ENCODE assay signal across 1 cellular context in the genomic region with DNA sequence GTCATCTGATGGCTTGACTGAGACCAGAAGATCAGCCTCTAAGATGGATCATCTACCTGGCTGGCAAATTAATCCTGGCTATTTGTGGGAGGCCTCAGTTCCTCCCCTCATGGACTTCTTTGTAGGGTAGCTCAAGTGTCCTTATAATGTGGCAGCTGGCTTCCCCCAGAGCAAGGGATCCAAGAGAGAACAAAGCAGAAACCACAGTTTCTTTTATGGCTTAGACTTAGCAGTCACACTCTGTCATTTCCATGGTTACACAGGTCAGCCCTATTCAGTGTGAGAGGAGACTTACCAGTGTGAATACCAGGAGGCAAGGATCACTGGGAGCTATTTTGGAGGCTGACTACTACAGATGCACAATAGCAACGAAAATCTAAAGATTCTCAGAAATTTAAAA.
TF ChIP-seq lines count a peak whose summit lies in the region.

No MANE protein-coding gene starts in this region.

TF ChIP-seq in H1, 55 proteins besides CTCF, POLR2A, EP300 and RAD21:
- TF ChIP-seq TCF12 (IDR thresholded peaks at IDR 0.05; ENCODE audit: low read depth, low read length) (no peak), BCL11A (IDR thresholded peaks at IDR 0.05; ENCODE audit: low read depth in 2 of 2, low read length in 2 of 2) (no peak), MAFK (IDR thresholded peaks at IDR 0.05; ENCODE audit: low read depth, low read length) (no peak), E2F6 (IDR thresholded peaks at IDR 0.05) (no peak), EGR1 (IDR thresholded peaks at IDR 0.05; ENCODE audit: borderline replicate concordance, low read depth, low read length) (no peak), TEAD4 (IDR thresholded peaks at IDR 0.05; ENCODE audit: low read depth, low read length) (no peak), TAF1 (IDR thresholded peaks at IDR 0.05; ENCODE audit: low read depth, low read length) (no peak), ZNF274 (IDR thresholded peaks at IDR 0.05; ENCODE audit: borderline replicate concordance, extremely low read depth, low read length) (no peak), GABPA (IDR thresholded peaks at IDR 0.05; ENCODE audit: borderline replicate concordance, insufficient read depth, low read length) (no peak), BRCA1 (IDR thresholded peaks at IDR 0.05; ENCODE audit: low read depth, low read length) (no peak), SIRT6 (IDR thresholded peaks at IDR 0.05; ENCODE audit: low read length) (no peak), TAF7 (optimal IDR thresholded peaks at IDR 0.05; ENCODE audit: borderline replicate concordance, low read depth, low read length) (no peak), NRF1 (IDR thresholded peaks at IDR 0.05; ENCODE audit: low read depth, low read length) (no peak)
- TF ChIP-seq, protein P1, sequence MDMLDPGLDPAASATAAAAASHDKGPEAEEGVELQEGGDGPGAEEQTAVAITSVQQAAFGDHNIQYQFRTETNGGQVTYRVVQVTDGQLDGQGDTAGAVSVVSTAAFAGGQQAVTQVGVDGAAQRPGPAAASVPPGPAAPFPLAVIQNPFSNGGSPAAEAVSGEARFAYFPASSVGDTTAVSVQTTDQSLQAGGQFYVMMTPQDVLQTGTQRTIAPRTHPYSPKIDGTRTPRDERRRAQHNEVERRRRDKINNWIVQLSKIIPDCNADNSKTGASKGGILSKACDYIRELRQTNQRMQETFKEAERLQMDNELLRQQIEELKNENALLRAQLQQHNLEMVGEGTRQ (IDR thresholded peaks at IDR 0.05; ENCODE audit: low read length), result no peak
TF ChIP-seq in H1: peak in this region for 0.
